Comparison of ENCODE assay signal across 8 cellular contexts in the genomic region with DNA sequence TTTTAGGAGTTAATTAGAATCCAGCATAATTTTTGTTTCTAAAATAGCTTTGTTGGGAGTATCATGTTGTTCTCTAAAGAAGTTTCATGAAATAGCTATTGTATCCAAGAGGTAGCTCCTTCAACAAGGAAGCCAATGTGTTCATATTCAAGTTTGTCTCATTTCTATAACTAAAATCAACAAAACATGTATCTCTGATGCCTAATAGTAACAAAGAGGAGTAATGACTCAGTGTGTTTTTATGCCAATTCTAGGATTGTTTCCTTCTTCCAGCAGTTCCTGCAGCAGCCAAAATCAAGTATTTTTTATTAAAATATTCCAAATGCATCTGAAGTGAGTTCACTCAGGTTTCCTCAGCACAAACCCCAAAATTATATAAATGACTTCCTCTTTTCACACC. TPM values are rescaled to one million over a fixed set of nuclear protein-coding genes. Genes with fewer than 3 reads are reported as not detected.
DNase-seq lines count a peak whose midpoint lies in the region; ATAC-seq, FAIRE-seq and TF ChIP-seq lines count a peak whose summit lies in the region.
"Not testable (repeated sequence)": the region's sequence is repeated elsewhere in the genome, so short reads cannot be mapped to it uniquely, and the experiment has no call there.

No MANE protein-coding gene starts in this region.

- in situ Hi-C loops in IMR-90 (cut with MboI; ENCODE audit: low sequenced_read_pairs); mammary epithelial cell (cut with MboI; ENCODE audit: low sequenced_read_pairs in 2 of 2): not testable (repeated sequence)

- H3K9me3 Mint-ChIP-seq in activated T-cell treated with anti-CD3 and anti-CD28 coated beads, Interleukin-2, amount 50 U/mL, for 72 hours = not testable (repeated sequence)

- intact Hi-C loops in IMR-90 (cut with micrococcal nuclease); mammary epithelial cell (cut with micrococcal nuclease); endothelial cell of umbilical vein (cut with micrococcal nuclease): not testable (repeated sequence)

- POLR2A ChIA-PET in IMR-90 (lab: Charles Lee; ENCODE audit: unreplicated experiment); endothelial cell of umbilical vein (lab: Charles Lee): not testable (repeated sequence)

- DNase-seq in IMR-90 = peak; percentile 13
- DNase-seq in activated T-cell treated with anti-CD3 and anti-CD28 coated beads, Interleukin-2, amount 50 U/mL, for 72 hours; mammary epithelial cell: not testable (repeated sequence)
- DNase-seq in endothelial cell of umbilical vein (ENCODE audit: low read depth, low spot score) = peak; percentile 25
- DNase-seq in fibroblast of mammary gland (ENCODE audit: low read depth) = peak; percentile 47
- DNase-seq in fibroblast of the aortic adventitia (ENCODE audit: low read depth) = peak; percentile 57
- peak; percentile 24 to 36 for DNase-seq in lung microvascular endothelial cell (ENCODE audit: low read depth in 2 of 2)

- not testable (repeated sequence) for H2BK5ac ChIP-seq in IMR-90 (ENCODE audit: low read depth, low read length, poor library complexity, severe bottlenecking)

- not testable (repeated sequence) for H4K5ac ChIP-seq in IMR-90 (ENCODE audit: low read depth, low read length)

- not testable (repeated sequence) for H3K79me1 ChIP-seq in IMR-90 (ENCODE audit: low read depth in 1 of 2, low read length in 2 of 2)

- not testable (repeated sequence) for H3K4me1 Mint-ChIP-seq in activated T-cell treated with anti-CD3 and anti-CD28 coated beads, Interleukin-2, amount 50 U/mL, for 72 hours (ENCODE audit: low read depth)

- H2AFZ ChIP-seq in IMR-90 (replicated peaks; ENCODE audit: low read length, poor library complexity); mammary epithelial cell (ENCODE audit: low read depth, low read length); endothelial cell of umbilical vein (ENCODE audit: low read depth, low read length): not testable (repeated sequence)

- not testable (repeated sequence) for H3K14ac ChIP-seq in IMR-90 (replicated peaks; ENCODE audit: low read depth, low read length)

- not testable (repeated sequence) for H2AK9ac ChIP-seq in IMR-90 (replicated peaks; ENCODE audit: low read depth, low read length, poor library complexity)

- TF ChIP-seq RAD21 in IMR-90 (IDR thresholded peaks at IDR 0.05; ENCODE audit: low read length) = not testable (repeated sequence)

- BruUV-seq in IMR-90 (replicated peaks; lab: Mats Ljungman, UMichigan); endothelial cell of umbilical vein (replicated peaks; lab: Mats Ljungman, UMichigan): not testable (repeated sequence)
- TSS peak; percentile 19 for BruUV-seq in mammary epithelial cell (replicated peaks; lab: Mats Ljungman, UMichigan)

- not testable (repeated sequence) for TF ChIP-seq POLR2A in IMR-90 (IDR thresholded peaks at IDR 0.05; ENCODE audit: low read depth, low read length); endothelial cell of umbilical vein (IDR thresholded peaks at IDR 0.05; ENCODE audit: low read depth, low read length)

- H3K36me3 ChIP-seq in IMR-90 (ENCODE audit: control insufficient read depth, insufficient read depth, low read length); mammary epithelial cell (ENCODE audit: insufficient read depth, low read length); endothelial cell of umbilical vein (ENCODE audit: control insufficient read depth in 2 of 2, extremely low read depth in 1 of 2, insufficient read depth in 2 of 2, low read length in 2 of 2): not testable (repeated sequence)
- H3K36me3 ChIP-seq in neutrophil = peaks cover 35% of the 10 kb centered on the region

- H2BK120ac ChIP-seq in IMR-90 (ENCODE audit: low read depth, low read length) = not testable (repeated sequence)

- ATAC-seq in IMR-90 (ENCODE audit: low read depth); activated T-cell treated with anti-CD3 and anti-CD28 coated beads, Interleukin-2, amount 50 U/mL, for 72 hours (replicated peaks in 1 of 2): not testable (repeated sequence)

- H2BK15ac ChIP-seq in IMR-90 (ENCODE audit: low read depth, low read length) = not testable (repeated sequence)

- H4K8ac ChIP-seq in IMR-90 (ENCODE audit: low read depth in 2 of 2, low read length in 2 of 2) = not testable (repeated sequence)

- not testable (repeated sequence) for H3K23ac ChIP-seq in IMR-90 (ENCODE audit: low read depth, low read length)

- H3K27me3 Mint-ChIP-seq in activated T-cell treated with anti-CD3 and anti-CD28 coated beads, Interleukin-2, amount 50 U/mL, for 72 hours (ENCODE audit: low read depth) = not testable (repeated sequence)

- not testable (repeated sequence) for H3K18ac ChIP-seq in IMR-90 (ENCODE audit: low read depth, low read length)

- not testable (repeated sequence) for H3K27ac ChIP-seq in IMR-90 (ENCODE audit: insufficient read depth, low read length); mammary epithelial cell (ENCODE audit: insufficient read depth, low read depth, low read length)
- peak overlapping the region; percentile 7 for H3K27ac ChIP-seq in endothelial cell of umbilical vein (ENCODE audit: insufficient read depth, low read depth, low read length)
- peak overlapping the region; percentile 50 for H3K27ac ChIP-seq in neutrophil

- not testable (repeated sequence) for H3K9ac ChIP-seq in IMR-90 (ENCODE audit: low read depth, low read length); mammary epithelial cell (ENCODE audit: insufficient read depth, low read length); endothelial cell of umbilical vein (replicated peaks; ENCODE audit: extremely low read depth, insufficient read depth, low read length)

- dilution Hi-C loops in IMR-90 (cut with HindIII; ENCODE audit: low sequenced_read_pairs, unreplicated experiment); mammary epithelial cell (cut with HindIII; ENCODE audit: low sequenced_read_pairs); endothelial cell of umbilical vein (cut with MboI; ENCODE audit: extremely low pct_ligation_motif_present, low sequenced_read_pairs): not testable (repeated sequence)

- not testable (repeated sequence) for H4K20me1 ChIP-seq in IMR-90 (ENCODE audit: insufficient read depth, low read length); mammary epithelial cell (ENCODE audit: insufficient read depth, low read length); endothelial cell of umbilical vein (replicated peaks; ENCODE audit: control insufficient read depth, extremely low read depth, insufficient read depth, low read length)

- H3K4me1 ChIP-seq in IMR-90 (ENCODE audit: control insufficient read depth, insufficient read depth, low read length); mammary epithelial cell (ENCODE audit: insufficient read depth, low read length): not testable (repeated sequence)
- peaks cover 51% of the 10 kb centered on the region for H3K4me1 ChIP-seq in endothelial cell of umbilical vein (ENCODE audit: control insufficient read depth, extremely low read depth, insufficient read depth, low read length)
- H3K4me1 ChIP-seq in neutrophil (ENCODE audit: control insufficient read depth in 1 of 2, insufficient read depth in 1 of 2, low read depth in 1 of 2, low read length in 1 of 2) = peaks cover 6 to 12% of the 10 kb centered on the region in 2 experiments

- H3K36me3 Mint-ChIP-seq in activated T-cell treated with anti-CD3 and anti-CD28 coated beads, Interleukin-2, amount 50 U/mL, for 72 hours (ENCODE audit: insufficient read depth in 2 of 2) = peaks cover 7 to 30% of the 10 kb centered on the region in 2 donors

- H3K4me3 Mint-ChIP-seq in activated T-cell treated with anti-CD3 and anti-CD28 coated beads, Interleukin-2, amount 50 U/mL, for 72 hours = not testable (repeated sequence)

- not testable (repeated sequence) for TF ChIP-seq CTCF in IMR-90 (conservative IDR thresholded peaks at IDR 0.05; ENCODE audit: low read depth, low read length); mammary epithelial cell (conservative IDR thresholded peaks at IDR 0.05 in 1 of 2, IDR thresholded peaks at IDR 0.05 in 1 of 2; ENCODE audit: extremely low read depth in 1 of 2, insufficient read depth in 1 of 2, low read depth in 1 of 2, low read length in 2 of 2); endothelial cell of umbilical vein (IDR thresholded peaks at IDR 0.05; ENCODE audit: extremely low read depth in 1 of 2, insufficient read depth in 1 of 2, low read depth in 1 of 2, low read length in 2 of 2); fibroblast of mammary gland (conservative IDR thresholded peaks at IDR 0.05; ENCODE audit: control insufficient read depth, insufficient read depth, low read depth, low read length); fibroblast of the aortic adventitia (IDR thresholded peaks at IDR 0.05; ENCODE audit: insufficient read depth, low read length); neutrophil (IDR thresholded peaks at IDR 0.05)

- not testable (repeated sequence) for H4K91ac ChIP-seq in IMR-90 (ENCODE audit: insufficient read depth, low read depth, low read length)

- not testable (repeated sequence) for H3K79me2 ChIP-seq in mammary epithelial cell (ENCODE audit: insufficient read depth, low read length); endothelial cell of umbilical vein (ENCODE audit: control insufficient read depth, insufficient read depth, low read length)

- H3K4me2 ChIP-seq in IMR-90 (ENCODE audit: low read depth, low read length); mammary epithelial cell (ENCODE audit: insufficient read depth, low read depth, low read length): not testable (repeated sequence)
- peak overlapping the region; percentile 55 for H3K4me2 ChIP-seq in endothelial cell of umbilical vein (ENCODE audit: insufficient read depth, low read length)

- peak overlapping the region; percentile 0 for H3K27ac Mint-ChIP-seq in activated T-cell treated with anti-CD3 and anti-CD28 coated beads, Interleukin-2, amount 50 U/mL, for 72 hours

- CTCF ChIA-PET in IMR-90 (lab: Yijun Ruan, JAX); mammary epithelial cell (lab: Charles Lee; ENCODE audit: low non-redundant PET); endothelial cell of umbilical vein (lab: Charles Lee): not testable (repeated sequence)

- not testable (repeated sequence) for H2BK20ac ChIP-seq in IMR-90 (ENCODE audit: low read depth, low read length)

- H3K9me3 ChIP-seq in IMR-90 (ENCODE audit: control insufficient read depth, insufficient read depth, low read length); mammary epithelial cell (replicated peaks; ENCODE audit: insufficient read depth, low read length); endothelial cell of umbilical vein (replicated peaks; ENCODE audit: control insufficient read depth, insufficient read depth, low read length); neutrophil: not testable (repeated sequence)

- not testable (repeated sequence) for H3K56ac ChIP-seq in IMR-90 (ENCODE audit: extremely low read depth, insufficient read depth, low read length)

- not testable (repeated sequence) for H3K4ac ChIP-seq in IMR-90 (ENCODE audit: low read depth, low read length)

- H3K4me3 ChIP-seq in IMR-90 (ENCODE audit: insufficient read depth, low read depth, low read length); mammary epithelial cell (replicated peaks in 1 of 3; ENCODE audit: insufficient read depth in 1 of 3, low read depth in 2 of 3, low read length in 3 of 3); endothelial cell of umbilical vein (replicated peaks in 1 of 3; ENCODE audit: insufficient read depth in 1 of 3, low read depth in 1 of 3, low read length in 3 of 3); fibroblast of mammary gland (ENCODE audit: control insufficient read depth, low read depth, low read length); fibroblast of the aortic adventitia (ENCODE audit: low read depth, low read length); neutrophil (ENCODE audit: low read depth in 1 of 2, low read length in 1 of 2): not testable (repeated sequence)

- H2AK5ac ChIP-seq in IMR-90 (ENCODE audit: low read depth, low read length) = not testable (repeated sequence)

- H3K27me3 ChIP-seq in IMR-90 (ENCODE audit: control insufficient read depth, insufficient read depth, low read length); mammary epithelial cell (ENCODE audit: insufficient read depth, low read length); endothelial cell of umbilical vein (ENCODE audit: control insufficient read depth in 2 of 2, insufficient read depth in 2 of 2, low read length in 2 of 2); neutrophil: not testable (repeated sequence)

- H3K9me1 ChIP-seq in IMR-90 (ENCODE audit: insufficient read depth, low read length); endothelial cell of umbilical vein (replicated peaks; ENCODE audit: control insufficient read depth, extremely low read depth, insufficient read depth, low read length): not testable (repeated sequence)

- FAIRE-seq in endothelial cell of umbilical vein (lab: Jason Lieb, UNC) = not testable (repeated sequence)

RNA-seq across cellular contexts. Expression of a gene that starts 41.1 kb away (rescaled TPM):
- total RNA-seq in IMR-90 (2012; rRNA removed) (11.7 and 19.4 TPM in 2 replicates), mammary epithelial cell (10 to 100 TPM; 22.5 to 45.0 TPM), endothelial cell of umbilical vein (47.0 and 79.8 TPM in 2 replicates), fibroblast of the aortic adventitia (ENCODE audit: low replicate concordance) (49.8 and 72.4 TPM in 2 replicates), lung microvascular endothelial cell (26.2 and 32.3 TPM in 2 replicates)
- polyA plus RNA-seq in IMR-90 (2012; rRNA removed) (3.2 and 4.2 TPM in 2 replicates), mammary epithelial cell (3.3 TPM), endothelial cell of umbilical vein (9.8 and 10.9 TPM in 2 replicates)
- 0.19 and 0.24 TPM in 2 replicates for polyA plus RNA-seq in IMR-90 (2012; cell fraction: cytosol; rRNA removed)
- polyA plus RNA-seq in IMR-90 (2012; cell fraction: nucleus; rRNA removed; ENCODE audit: low replicate concordance) = 2.8 and 18.1 TPM in 2 replicates
- total RNA-seq in activated T-cell treated with anti-CD3 and anti-CD28 coated beads, Interleukin-2, amount 50 U/mL, for 72 hours = 10 to 100 TPM; 39.4 to 41.9 TPM
- polyA minus RNA-seq in mammary epithelial cell (22.4 TPM), endothelial cell of umbilical vein (51.2 and 58.9 TPM in 2 replicates)
- 3.1 TPM in 2 replicates for polyA plus RNA-seq in endothelial cell of umbilical vein (2011; cell fraction: cytosol; rRNA removed)
- polyA plus RNA-seq in endothelial cell of umbilical vein (2011; cell fraction: nucleus; rRNA removed) = 132 and 194 TPM in 2 replicates
- 12.1 and 15.6 TPM in 2 replicates for polyA plus RNA-seq in endothelial cell of umbilical vein (2012)
- polyA minus RNA-seq in endothelial cell of umbilical vein (2011; cell fraction: cytosol; rRNA and poly(A)+ RNA removed) = 8.6 TPM
- polyA minus RNA-seq in endothelial cell of umbilical vein (2011; cell fraction: nucleus; rRNA and poly(A)+ RNA removed) = 206 and 280 TPM in 2 replicates
